Comparison of ENCODE assay signal across 7 cellular contexts in genomic region chr4:176065365-176066249, GRCh38. TPM values are rescaled to one million over a fixed set of nuclear protein-coding genes. Genes with fewer than 3 reads are reported as not detected.
DNase-seq lines count a peak whose midpoint lies in the region; ATAC-seq, FAIRE-seq and TF ChIP-seq lines count a peak whose summit lies in the region.

WDR17 (plus strand) TSS chr4:176065841; CDS start chr4:176111581, 45,740 bp downstream.

- ATAC-seq in GM18868 (IDR thresholded peaks at IDR 0.05; ENCODE audit: unreplicated experiment) (peak; percentile 99), HG03095 (IDR thresholded peaks at IDR 0.05; ENCODE audit: unreplicated experiment) (peak; percentile 100)

- no peaks in the 10 kb centered on the region for H3K9me3 ChIP-seq in smooth muscle cell (replicated peaks; ENCODE audit: low read depth)

- H3K27me3 ChIP-seq in bronchial epithelial cell (ENCODE audit: control insufficient read depth, insufficient read depth, low read length) (no peaks in the 10 kb centered on the region), smooth muscle cell (ENCODE audit: low read depth) (no peaks in the 10 kb centered on the region)

- H3F3A ChIP-seq in smooth muscle cell (ENCODE audit: low read depth), result no peaks in the 10 kb centered on the region

- WGBS in smooth muscle cell (ENCODE audit: low lambda C conversion rate), result 5% methylated on average over 24 of the region's 56 CpGs

- no peak within 1 kb of the TSS for H3K27ac ChIP-seq in smooth muscle cell (ENCODE audit: low read depth)

- H3K36me3 ChIP-seq in bronchial epithelial cell (ENCODE audit: control insufficient read depth, insufficient read depth, low read length) (no peaks in the 10 kb centered on the region), smooth muscle cell (ENCODE audit: low read depth) (no peaks in the 10 kb centered on the region)

- peak within 1 kb of the TSS; percentile 72 for H2AFZ ChIP-seq in smooth muscle cell (ENCODE audit: low read depth)

- TF ChIP-seq CTCF in WI38 (IDR thresholded peaks at IDR 0.05; ENCODE audit: low read depth, low read length) (no peak), bronchial epithelial cell (IDR thresholded peaks at IDR 0.05; ENCODE audit: insufficient read depth, low read length, severe bottlenecking) (no peak), smooth muscle cell (IDR thresholded peaks at IDR 0.05; ENCODE audit: borderline replicate concordance, insufficient read depth, poor library complexity, severe bottlenecking) (no peak)

- H3K9ac ChIP-seq in smooth muscle cell (ENCODE audit: low read depth), result no peak within 1 kb of the TSS

- peak within 1 kb of the TSS; percentile 89 for H3K4me2 ChIP-seq in smooth muscle cell

- no peaks in the 10 kb centered on the region for H3K79me2 ChIP-seq in smooth muscle cell (ENCODE audit: low read depth)

- DNase-seq in NCI-H2196 treated with DMSO at 0.1 percent for 48 hours (lab: John Stamatoyannopoulos, UW; ENCODE audit: unreplicated experiment) (peak; percentile 73), bronchial epithelial cell (ENCODE audit: low read depth) (peak; percentile 54), iPS-NIHi7 (ENCODE audit: extremely low spot score) (peak; percentile 99), smooth muscle cell (lab: John Stamatoyannopoulos, UW; ENCODE audit: unreplicated experiment) (peak; percentile 37)

- H3K4me3 ChIP-seq in WI38 (ENCODE audit: low read depth, low read length) (peak within 1 kb of the TSS; percentile 51), bronchial epithelial cell (ENCODE audit: low read depth, low read length) (peak within 1 kb of the TSS; percentile 19), smooth muscle cell (peak within 1 kb of the TSS; percentile 50)

- no peaks in the 10 kb centered on the region for H3K4me1 ChIP-seq in smooth muscle cell (ENCODE audit: low read depth)

- no peak for FAIRE-seq in bronchial epithelial cell (lab: Jason Lieb, UNC)

- no peaks in the 10 kb centered on the region for H4K20me1 ChIP-seq in smooth muscle cell (ENCODE audit: low read depth)

RNA-seq across cellular contexts. Expression of gene WDR17, which starts in this region (rescaled TPM):
- under 0.01 and 0.13 TPM in 2 replicates for total RNA-seq in bronchial epithelial cell
- total RNA-seq in smooth muscle cell, result 0.49 and 1.0 TPM in 2 replicates
- polyA plus RNA-seq in smooth muscle cell, result 0.18 and 0.50 TPM in 2 replicates

Comparison
In these comparisons a context has a peak if more than half of its experiments do, and no peak if none do; other contexts are left out.
1. Peak in DNase-seq and H3K4me3 ChIP-seq in bronchial epithelial cell; RNA of the gene not detected or under 1 TPM.
2. DNase-seq: peak in every context shown above with its lines; median percentile 99 in iPS-NIHi7; 73 in NCI-H2196 treated with DMSO at 0.1 percent for 48 hours; 54 in bronchial epithelial cell; 37 in smooth muscle cell.